Comparison of ENCODE assay signal across 1 cellular context in genomic region chr7:47313564-47313963, GRCh38.
TF ChIP-seq lines count a peak whose summit lies in the region.

No MANE protein-coding gene starts in this region.

TF ChIP-seq in H1, 55 proteins besides CTCF, POLR2A, EP300 and RAD21:
- TF ChIP-seq GABPA (IDR thresholded peaks at IDR 0.05; ENCODE audit: borderline replicate concordance, insufficient read depth, low read length) = no peak
- no peak for TF ChIP-seq CEBPB (IDR thresholded peaks at IDR 0.05; ENCODE audit: low read depth, low read length)
- TF ChIP-seq PHF8 (conservative IDR thresholded peaks at IDR 0.05; ENCODE audit: low read depth, low read length) = no peak
- no peak for TF ChIP-seq NANOG (IDR thresholded peaks at IDR 0.05; ENCODE audit: insufficient read depth, low read depth, low read length, poor library complexity, severe bottlenecking)
